Comparison of ENCODE assay signal across 10 cellular contexts in the genomic region with DNA sequence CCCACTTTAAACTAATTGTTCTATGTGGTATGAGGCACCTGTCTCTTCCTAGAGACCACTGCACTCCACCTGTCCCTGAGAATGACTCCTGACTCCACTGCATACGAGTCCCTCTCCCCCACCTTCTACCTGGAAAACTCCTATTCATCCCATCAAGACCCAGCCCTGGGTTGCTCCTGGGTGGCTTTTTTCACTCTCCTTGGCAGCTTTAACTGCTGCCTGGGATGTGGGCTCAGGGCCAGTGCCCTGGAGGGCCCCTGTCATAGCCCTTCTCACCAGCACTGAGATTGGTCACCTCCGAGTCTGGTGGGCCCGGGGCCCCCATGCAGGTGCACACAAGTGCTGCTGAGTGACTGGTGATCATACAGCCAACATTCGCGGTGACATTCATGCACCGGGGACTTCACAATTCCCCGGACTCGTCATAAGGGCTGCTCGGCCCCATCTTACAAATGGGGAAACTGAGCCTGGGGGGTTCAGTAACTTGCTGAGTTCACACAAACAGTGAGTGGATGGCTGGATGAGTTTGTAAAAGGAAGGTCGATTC. TPM values are rescaled to one million over a fixed set of nuclear protein-coding genes. Genes with fewer than 3 reads are reported as not detected.
DNase-seq lines count a peak whose midpoint lies in the region; ATAC-seq and TF ChIP-seq lines count a peak whose summit lies in the region.
"Had no signal": no experiment of that assay in that cellular context is flagged by ENCODE, and none has a peak within 500 bp of the region (broad histone marks: within the 10 kb centered on the region; RNA-seq: fewer than 3 reads in every experiment).

No MANE protein-coding gene starts in this region.

- ATAC-seq in CD4-positive, alpha-beta T cell (ENCODE audit: poor library complexity), result no peak
- ATAC-seq in HG02642 (IDR thresholded peaks at IDR 0.05; ENCODE audit: poor library complexity, unreplicated experiment), result no peak

- no peaks in the 10 kb centered on the region for H3K79me2 ChIP-seq in neural cell (replicated peaks; ENCODE audit: insufficient read depth, low read length)

- H3K9me2 ChIP-seq in neural cell (ENCODE audit: insufficient read depth, low read length), result no peaks in the 10 kb centered on the region

- TF ChIP-seq EP300 in neural cell (conservative IDR thresholded peaks at IDR 0.05; ENCODE audit: poor library complexity, severe bottlenecking), result no peak

- H3K27me3 Mint-ChIP-seq in CD4-positive, alpha-beta T cell, result no peaks in the 10 kb centered on the region

- no peak overlapping the region for H2AFZ ChIP-seq in neural cell (ENCODE audit: low read depth, low read length)

- no peak for DNase-seq in CD4-positive, alpha-beta T cell
- no peak for DNase-seq in NB4 (ENCODE audit: low read depth)
- no peak for DNase-seq in thyroid gland
- DNase-seq in SIG-M5 (lab: John Stamatoyannopoulos, UW), result no peak
- DNase-seq in NCI-H748 treated with DMSO at 0.1 percent for 48 hours (lab: John Stamatoyannopoulos, UW), result no peak

- TF ChIP-seq CTCF in CD4-positive, alpha-beta T cell (IDR thresholded peaks at IDR 0.05), result no peak
- TF ChIP-seq CTCF in NB4 (IDR thresholded peaks at IDR 0.05; ENCODE audit: low read depth, low read length), result no peak
- TF ChIP-seq CTCF in neural cell (IDR thresholded peaks at IDR 0.05; ENCODE audit: poor library complexity, severe bottlenecking), result no peak
- no peak for TF ChIP-seq CTCF in thyroid gland (IDR thresholded peaks at IDR 0.05)

- peak overlapping the region; percentile 85 for H3K27ac Mint-ChIP-seq in CD4-positive, alpha-beta T cell

- peaks cover 8% of the 10 kb centered on the region for H3K9me3 Mint-ChIP-seq in CD4-positive, alpha-beta T cell

- no peaks in the 10 kb centered on the region for H3F3A ChIP-seq in neural cell (ENCODE audit: insufficient read depth, low read length, poor library complexity, severe bottlenecking)

- H3K4me1 Mint-ChIP-seq in CD4-positive, alpha-beta T cell (ENCODE audit: low read depth), result peaks cover 22% of the 10 kb centered on the region

- H3K9me3 ChIP-seq in CD4-positive, alpha-beta T cell (ENCODE audit: control insufficient read depth, low read length), result peaks cover 13% of the 10 kb centered on the region
- H3K9me3 ChIP-seq in ectodermal cell (ENCODE audit: control insufficient read depth, low read length), result no peaks in the 10 kb centered on the region
- no peaks in the 10 kb centered on the region for H3K9me3 ChIP-seq in neural cell (ENCODE audit: low read length)
- H3K9me3 ChIP-seq in thyroid gland, result no peaks in the 10 kb centered on the region
- H3K9me3 ChIP-seq: adrenal gland had no signal

- peak overlapping the region; percentile 55 for H3K9ac ChIP-seq in neural cell (ENCODE audit: low read length)

- CTCF ChIA-PET in CD4-positive, alpha-beta T cell (lab: Charles Lee), result no interaction called here

- H3K4me1 ChIP-seq in ectodermal cell (ENCODE audit: control insufficient read depth, insufficient read depth, low read length) (peaks cover 7% of the 10 kb centered on the region), thyroid gland (peaks cover 12 to 14% of the 10 kb centered on the region in 2 donors)

- H3K27ac ChIP-seq in CD4-positive, alpha-beta T cell (ENCODE audit: low read depth, low read length), result no peak overlapping the region
- H3K27ac ChIP-seq in ectodermal cell (ENCODE audit: insufficient read depth, low read depth, low read length, poor library complexity, severe bottlenecking) (no peak overlapping the region), neural cell (ENCODE audit: low read length) (no peak overlapping the region), thyroid gland (no peak overlapping the region)

- H3K4me2 ChIP-seq in neural cell (ENCODE audit: low read length), result no peak overlapping the region

- TF ChIP-seq POLR2A in NB4 (IDR thresholded peaks at IDR 0.05; ENCODE audit: extremely low read depth, insufficient read length), result no peak
- TF ChIP-seq POLR2A in thyroid gland (IDR thresholded peaks at IDR 0.05), result no peak

- peaks cover 4% of the 10 kb centered on the region for H3K36me3 Mint-ChIP-seq in CD4-positive, alpha-beta T cell (ENCODE audit: low read depth)

- no peaks in the 10 kb centered on the region for H4K20me1 ChIP-seq in neural cell (ENCODE audit: insufficient read depth)

- intact Hi-C loops in CD4-positive, alpha-beta T cell (cut with DNase I, micrococcal nuclease), result loop anchor here in 1 of 2 experiments (1.0 to 5.0 kb wide), 3 partner anchors 25 to 237 kb away; partner anchors contain the start of gene DUSP8
- intact Hi-C loops in thyroid gland (cut with DNase I), result no loop called here

- H3K4me3 ChIP-seq in NB4 (ENCODE audit: low read depth, low read length) (peak overlapping the region; percentile 36), ectodermal cell (ENCODE audit: insufficient read depth, low read depth, low read length) (peak overlapping the region; percentile 45), neural cell (ENCODE audit: low read length) (peak overlapping the region; percentile 61), thyroid gland (replicated peaks in 1 of 3) (no peak overlapping the region)

- H3K36me3 ChIP-seq in ectodermal cell (ENCODE audit: control insufficient read depth, insufficient read depth, low read length) (no peaks in the 10 kb centered on the region), neural cell (ENCODE audit: insufficient read depth, low read length) (no peaks in the 10 kb centered on the region), thyroid gland (no peaks in the 10 kb centered on the region)
- H3K36me3 ChIP-seq: adrenal gland had no signal

- H3K4me3 Mint-ChIP-seq in CD4-positive, alpha-beta T cell, result peak overlapping the region; percentile 93

- WGBS in ectodermal cell, 2 experiments, result 88 to 92% methylated on average over 10 of the region's 10 CpGs
- 63 to 80% methylated on average over 10 of the region's 10 CpGs for WGBS in thyroid gland, 2 donors

- POLR2A ChIA-PET in CD4-positive, alpha-beta T cell (lab: Charles Lee), result interaction anchor here (1.1 to 2.1 kb wide), 3 partner anchors 24 to 48 kb away, joined by 5 to 19 read pairs (median 6); partner anchors contain the start of gene TOLLIP

- TF ChIP-seq RAD21 in neural cell (conservative IDR thresholded peaks at IDR 0.05), result no peak

- no peaks in the 10 kb centered on the region for H3K27me3 ChIP-seq in CD4-positive, alpha-beta T cell (ENCODE audit: control insufficient read depth, insufficient read depth, low read length)
- H3K27me3 ChIP-seq in ectodermal cell (ENCODE audit: control insufficient read depth, insufficient read depth, low read length, poor library complexity, severe bottlenecking), result peaks cover 47% of the 10 kb centered on the region
- H3K27me3 ChIP-seq in neural cell (ENCODE audit: insufficient read depth, low read depth, low read length), result no peaks in the 10 kb centered on the region
- H3K27me3 ChIP-seq in thyroid gland, result no peaks in the 10 kb centered on the region
- H3K27me3 ChIP-seq: adrenal gland had no signal

TF ChIP-seq in neural cell, 6 proteins besides CTCF, POLR2A, EP300 and RAD21:
- TF ChIP-seq REST (IDR thresholded peaks at IDR 0.05; ENCODE audit: borderline replicate concordance) (no peak), EZH2 (IDR thresholded peaks at IDR 0.05; ENCODE audit: borderline replicate concordance, insufficient read depth, low read length, poor library complexity, severe bottlenecking) (no peak), SMC3 (conservative IDR thresholded peaks at IDR 0.05; ENCODE audit: poor library complexity) (no peak), TAF1 (IDR thresholded peaks at IDR 0.05; ENCODE audit: low read depth) (no peak), MXI1 (conservative IDR thresholded peaks at IDR 0.05; ENCODE audit: poor library complexity, severe bottlenecking) (no peak), POLR2AphosphoS5 (IDR thresholded peaks at IDR 0.05) (no peak)

RNA-seq across cellular contexts. Expression of gene TOLLIP, which starts 25.9 kb away (rescaled TPM):
- total RNA-seq in CD4-positive, alpha-beta T cell, result 10 to 100 TPM; 38.9 to 41.0 TPM
- 26.7 TPM for polyA plus RNA-seq in ectodermal cell (2013, experiment 1 of 4)
- 27.0 TPM for polyA plus RNA-seq in ectodermal cell (2013, experiment 2 of 4)
- 18.4 TPM for polyA plus RNA-seq in ectodermal cell (2013, experiment 3 of 4)
- polyA plus RNA-seq in ectodermal cell (2013, experiment 4 of 4), result 18.5 TPM
- polyA plus RNA-seq in neural cell, result 24.1 and 31.4 TPM in 2 replicates
- polyA minus RNA-seq in neural cell, result 23.5 and 35.5 TPM in 2 replicates
- total RNA-seq in thyroid gland, result 10 to 100 TPM; 37.1 to 74.4 (median 65.7) TPM

RNA-seq across cellular contexts. Expression of gene BRSK2, which starts 54.4 kb away (rescaled TPM):
- under 1 TPM; 0.22 to 0.55 TPM for total RNA-seq in CD4-positive, alpha-beta T cell
- 24.6 TPM for polyA plus RNA-seq in ectodermal cell (2013, experiment 1 of 4)
- 22.6 TPM for polyA plus RNA-seq in ectodermal cell (2013, experiment 2 of 4)
- polyA plus RNA-seq in ectodermal cell (2013, experiment 3 of 4), result 15.6 TPM
- 17.0 TPM for polyA plus RNA-seq in ectodermal cell (2013, experiment 4 of 4)
- polyA plus RNA-seq in neural cell, result 47.5 and 58.2 TPM in 2 replicates
- polyA minus RNA-seq in neural cell, result 69.3 and 95.4 TPM in 2 replicates
- total RNA-seq in thyroid gland, result 1 to 10 TPM in 2 of 4 donors, under 1 TPM in 2; 0.34 to 2.2 (median 0.81) TPM
- total RNA-seq: M059J had no signal

Comparison
In these comparisons a context has a peak if more than half of its experiments do, and no peak if none do; other contexts are left out.
1. H3K4me3 ChIP-seq: peak in NB4 (single experiment), ectodermal cell (single experiment) and neural cell (single experiment); none in thyroid gland (0 of 3).